ENCODE assay signal across 10 cellular contexts in genomic region chr14:101476931-101477553, GRCh38.
DNase-seq lines count a peak whose midpoint lies in the region; ATAC-seq and TF ChIP-seq lines count a peak whose summit lies in the region.
"Had no signal": no experiment of that assay in that cellular context is flagged by ENCODE, and none has a peak within 500 bp of the region (broad histone marks: within the 10 kb centered on the region; RNA-seq: fewer than 3 reads in every experiment).

No MANE protein-coding gene starts in this region.

- H3K27ac ChIP-seq in right atrium auricular region = no peak overlapping the region
- peak overlapping the region; percentile 91 for H3K27ac ChIP-seq in PC-9
- peak overlapping the region; percentile 91 for H3K27ac ChIP-seq in vagina
- H3K27ac ChIP-seq in SK-N-SH (ENCODE audit: low read depth in 2 of 2, low read length in 1 of 2) = no peak overlapping the region; a peak in 1 of 4 replicates

- WGBS in SK-N-SH (ENCODE audit: low lambda C conversion rate) = 32% methylated on average over 9 of the region's 13 CpGs

- peaks cover 40% of the 10 kb centered on the region for H3K79me2 ChIP-seq in PC-9 (ENCODE audit: low read depth)
- H3K79me2 ChIP-seq in SK-N-SH (ENCODE audit: insufficient read depth) = no peaks in the 10 kb centered on the region

- peak; percentile 54 for ATAC-seq in left lobe of liver
- ATAC-seq: activated naive CD4-positive, alpha-beta T cell treated with anti-CD3 and anti-CD28 coated beads, Interleukin-2, amount 50 U/mL, for 72 hours had no signal

- DNase-seq in cardiac septum (ENCODE audit: low spot score) (peak; percentile 59), right atrium auricular region (ENCODE audit: low spot score) (no peak), PC-9 (peak; percentile 94 to 100), left lobe of liver (ENCODE audit: low spot score) (peak; percentile 60), vagina (ENCODE audit: extremely low spot score in 2 of 2) (peak in 1 of 2 donors; percentile 77), NCI-H2081 (lab: John Stamatoyannopoulos, UW) (no peak), DMS153 treated with DMSO at 0.1 percent for 48 hours (lab: John Stamatoyannopoulos, UW; ENCODE audit: unreplicated experiment) (no peak), SK-N-SH (no peak)
- DNase-seq: C1 segment of cervical spinal cord had no signal

- no peaks in the 10 kb centered on the region for H3K9me2 ChIP-seq in PC-9 (ENCODE audit: insufficient read depth)
- no peaks in the 10 kb centered on the region for H3K9me2 ChIP-seq in SK-N-SH

- no peak for TF ChIP-seq EP300 in SK-N-SH (IDR thresholded peaks at IDR 0.05; ENCODE audit: borderline replicate concordance in 1 of 2, low read depth in 1 of 2, low read length in 1 of 2)

- TF ChIP-seq POLR2A in vagina (IDR thresholded peaks at IDR 0.05) = no peak

- H3K4me3 ChIP-seq in right atrium auricular region (no peak overlapping the region), PC-9 (peak overlapping the region; percentile 68), vagina (no peak overlapping the region), SK-N-SH (ENCODE audit: low read depth in 2 of 2, low read length in 1 of 2) (no peak overlapping the region)

- POLR2A ChIA-PET in PC-9 (lab: Charles Lee; ENCODE audit: unreplicated experiment) (interaction anchor here (0.5 to 0.7 kb wide), 8 partner anchors 46 to 1537 kb away, joined by 3 to 9 read pairs (median 6); no protein-coding TSS in a partner anchor), SK-N-SH (lab: Yijun Ruan, JAX) (no interaction called here)

- H3F3A ChIP-seq in PC-9 (ENCODE audit: insufficient read depth, low read depth) (peaks cover 65% of the 10 kb centered on the region), SK-N-SH (replicated peaks; ENCODE audit: insufficient read depth) (no peaks in the 10 kb centered on the region)

- H3K36me3 ChIP-seq in right atrium auricular region (no peaks in the 10 kb centered on the region), PC-9 (ENCODE audit: low read depth) (no peaks in the 10 kb centered on the region), vagina (no peaks in the 10 kb centered on the region), SK-N-SH (replicated peaks in 1 of 2; ENCODE audit: control insufficient read depth in 1 of 2, insufficient read depth in 2 of 2, low read length in 1 of 2) (no peaks in the 10 kb centered on the region)

- TF ChIP-seq RAD21 in SK-N-SH (IDR thresholded peaks at IDR 0.05; ENCODE audit: low read length) = no peak

- no peaks in the 10 kb centered on the region for H4K20me1 ChIP-seq in PC-9 (ENCODE audit: insufficient read depth)
- H4K20me1 ChIP-seq in SK-N-SH (ENCODE audit: insufficient read depth) = no peaks in the 10 kb centered on the region

- H3K4me2 ChIP-seq in PC-9 = peak overlapping the region; percentile 93
- no peak overlapping the region for H3K4me2 ChIP-seq in SK-N-SH

- H3K27me3 ChIP-seq in right atrium auricular region (no peaks in the 10 kb centered on the region), PC-9 (ENCODE audit: insufficient read depth, low read depth) (no peaks in the 10 kb centered on the region), vagina (no peaks in the 10 kb centered on the region), SK-N-SH (ENCODE audit: insufficient read depth) (no peaks in the 10 kb centered on the region)

- H3K9me3 ChIP-seq in right atrium auricular region = no peaks in the 10 kb centered on the region
- H3K9me3 ChIP-seq in PC-9 (ENCODE audit: insufficient read depth, low read depth) = peaks cover 3% of the 10 kb centered on the region
- no peaks in the 10 kb centered on the region for H3K9me3 ChIP-seq in vagina
- no peaks in the 10 kb centered on the region for H3K9me3 ChIP-seq in SK-N-SH

- H3K9ac ChIP-seq in SK-N-SH = no peak overlapping the region

- H3K4me1 ChIP-seq in right atrium auricular region = no peaks in the 10 kb centered on the region
- H3K4me1 ChIP-seq in PC-9 (replicated peaks; ENCODE audit: insufficient read depth) = peaks cover 71% of the 10 kb centered on the region
- H3K4me1 ChIP-seq in vagina = peaks cover 60% of the 10 kb centered on the region
- peaks cover 0 to 27% of the 10 kb centered on the region in 2 experiments; a peak in 1 of 4 replicates for H3K4me1 ChIP-seq in SK-N-SH (ENCODE audit: control insufficient read depth in 1 of 2, insufficient read depth in 2 of 2, low read depth in 1 of 2, low read length in 1 of 2)

- CTCF ChIA-PET in PC-9 (lab: Charles Lee) (interaction anchor here (0.6 kb wide), 1 partner anchor 8 kb away, joined by 3 read pairs; no protein-coding TSS in a partner anchor), SK-N-SH (lab: Yijun Ruan, JAX) (no interaction called here)

- BruUV-seq in PC-9 (replicated peaks; lab: Mats Ljungman, UMichigan) = no TSS peak

- H2AFZ ChIP-seq in PC-9 = peak overlapping the region; percentile 67
- no peak overlapping the region for H2AFZ ChIP-seq in SK-N-SH (ENCODE audit: low read depth)

- intact Hi-C loops in cardiac septum (cut with DNase I) = no loop called here
- intact Hi-C loops in PC-9 (cut with micrococcal nuclease; ENCODE audit: unreplicated experiment) = loop anchor here (1.0 to 5.0 kb wide), 5 partner anchors 64 to 886 kb away; partner anchors contain the start of genes CINP and TECPR2
- intact Hi-C loops in vagina (cut with DNase I) = no loop called here

- TF ChIP-seq CTCF in right atrium auricular region (IDR thresholded peaks at IDR 0.05) (no peak), PC-9 (conservative IDR thresholded peaks at IDR 0.05) (peak; percentile 38; the same call in 1 of the 2 replicates), vagina (IDR thresholded peaks at IDR 0.05) (no peak), SK-N-SH (IDR thresholded peaks at IDR 0.05) (no peak)

TF ChIP-seq in SK-N-SH, 30 proteins besides CTCF, POLR2A, EP300 and RAD21:
- TF ChIP-seq MEF2A (IDR thresholded peaks at IDR 0.05; ENCODE audit: borderline replicate concordance, low read depth) (no peak), FOXJ3 (CRISPR knock-in tag; IDR thresholded peaks at IDR 0.05) (no peak)

Comparison
In these comparisons a context has a peak if more than half of its experiments do, and no peak if none do; other contexts are left out.
1. DNase-seq: peak in cardiac septum (single experiment), PC-9 (2 of 2) and left lobe of liver (single experiment); none in right atrium auricular region (single experiment), NCI-H2081 (0 of 2), DMS153 treated with DMSO at 0.1 percent for 48 hours (single experiment) and SK-N-SH (single experiment).
2. H3K27ac ChIP-seq: peak in PC-9 (single experiment) and vagina (single experiment); none in right atrium auricular region (0 of 2) and SK-N-SH (0 of 2).